1 cellular context compared by ENCODE assay signal in genomic region chr4:98887137-98887536, GRCh38.
TF ChIP-seq lines count a peak whose summit lies in the region.

No MANE protein-coding gene starts in this region.

TF ChIP-seq in K562, 482 proteins besides CTCF, POLR2A, EP300 and RAD21 (continued from another document):
- no peak for TF ChIP-seq ZNF277 (CRISPR knock-in tag; IDR thresholded peaks at IDR 0.05; ENCODE audit: borderline replicate concordance)
- peak; percentile 40; the same call in 1 of the 2 replicates for TF ChIP-seq NFE2 (IDR thresholded peaks at IDR 0.05; ENCODE audit: low read depth)
- TF ChIP-seq ZNF318 (IDR thresholded peaks at IDR 0.05; ENCODE audit: borderline replicate concordance in 1 of 2, low read depth in 1 of 2), result no peak
- TF ChIP-seq SPI1 (IDR thresholded peaks at IDR 0.05; ENCODE audit: borderline replicate concordance, low read depth, low read length), result no peak
- no peak for TF ChIP-seq POLR2AphosphoS5 (IDR thresholded peaks at IDR 0.05; ENCODE audit: control insufficient read depth, insufficient read depth, low read depth, low read length)
- TF ChIP-seq YY1 (IDR thresholded peaks at IDR 0.05; ENCODE audit: borderline replicate concordance in 1 of 3, control insufficient read depth in 1 of 3, extremely low read depth in 1 of 3, insufficient read depth in 3 of 3, insufficient read length in 1 of 3, insufficient replicate concordance in 2 of 3, low read depth in 1 of 3, low read length in 2 of 3), result no peak
- TF ChIP-seq IRF1 (CRISPR knock-in tag; IDR thresholded peaks at IDR 0.05; ENCODE audit: borderline replicate concordance), result no peak
- TF ChIP-seq TAF9B (IDR thresholded peaks at IDR 0.05; ENCODE audit: partially characterized antibody), result no peak
- no peak for TF ChIP-seq CGGBP1 (CRISPR knock-in tag; IDR thresholded peaks at IDR 0.05)
- no peak for TF ChIP-seq ZC3H4 (CRISPR knock-in tag; IDR thresholded peaks at IDR 0.05; ENCODE audit: borderline replicate concordance)
- TF ChIP-seq TEAD1 (CRISPR knock-in tag; IDR thresholded peaks at IDR 0.05), result no peak
- no peak for TF ChIP-seq U2AF2 (optimal IDR thresholded peaks at IDR 0.05; ENCODE audit: low read depth, low read length)
- no peak for TF ChIP-seq CEBPG (CRISPR knock-in tag; IDR thresholded peaks at IDR 0.05)
- TF ChIP-seq CEBPG (tag; conservative IDR thresholded peaks at IDR 0.05 in 1 of 2, IDR thresholded peaks at IDR 0.05 in 1 of 2), result peak in 1 of 2 experiments; percentile 46; a peak in 1 of 4 replicates
- TF ChIP-seq BCL6 (CRISPR knock-in tag; IDR thresholded peaks at IDR 0.05), result no peak
- TF ChIP-seq CBX2 (IDR thresholded peaks at IDR 0.05; ENCODE audit: insufficient read depth, low read length, poor library complexity, severe bottlenecking), result no peak
- TF ChIP-seq C11orf30 (IDR thresholded peaks at IDR 0.05; ENCODE audit: low read depth), result peak; percentile 12; the same call in 1 of the 2 replicates
- TF ChIP-seq ZFP91 (CRISPR knock-in tag; IDR thresholded peaks at IDR 0.05), result no peak
- TF ChIP-seq ZNF316 (IDR thresholded peaks at IDR 0.05), result peak; percentile 53; the same call in 1 of the 2 replicates
- peak; percentile 64 for TF ChIP-seq CEBPB (tag; IDR thresholded peaks at IDR 0.05)
- no peak for TF ChIP-seq SMC3 (conservative IDR thresholded peaks at IDR 0.05; ENCODE audit: insufficient read depth, low read depth, low read length)
- TF ChIP-seq PBX2 (CRISPR knock-in tag; IDR thresholded peaks at IDR 0.05; ENCODE audit: low read depth), result no peak
- TF ChIP-seq PBX2 (tag; conservative IDR thresholded peaks at IDR 0.05; ENCODE audit: low read depth), result peak; percentile 67
- TF ChIP-seq HDAC8 (tag; IDR thresholded peaks at IDR 0.05), result no peak
- TF ChIP-seq RFX5 (IDR thresholded peaks at IDR 0.05; ENCODE audit: low read depth, low read length), result no peak
TF ChIP-seq in K562: peak in this region for 7.
